ENCODE assay signal across 25 cellular contexts in genomic region chr14:53020193-53020932, GRCh38.
A peak's percentile ranks its signal among the peaks of the same experiment; 100 is the strongest.
DNase-seq lines count a peak whose midpoint lies in the region; ATAC-seq, FAIRE-seq and TF ChIP-seq lines count a peak whose summit lies in the region.
"Had no signal": no experiment of that assay in that cellular context is flagged by ENCODE, and none has a peak within 500 bp of the region (broad histone marks: within the 10 kb centered on the region; RNA-seq: fewer than 3 reads in every experiment).

No MANE protein-coding gene starts in this region.

- H3K36me3 ChIP-seq in astrocyte (ENCODE audit: insufficient read depth, low read length), result no peaks in the 10 kb centered on the region
- H3K36me3 ChIP-seq: SJSA1 had no signal

- ATAC-seq in HG02642 (IDR thresholded peaks at IDR 0.05; ENCODE audit: poor library complexity, unreplicated experiment), result no peak
- no peak for ATAC-seq in HG03139 (IDR thresholded peaks at IDR 0.05; ENCODE audit: unreplicated experiment)
- ATAC-seq: GM12878, HCT116, Right ventricle myocardium inferior, T-cell had no signal

- no peak overlapping the region for H2AFZ ChIP-seq in astrocyte (ENCODE audit: low read depth, low read length)
- H2AFZ ChIP-seq: PC-9 had no signal

- DNase-seq in HTR-8/SVneo (ENCODE audit: insufficient read length, low spot score), result no peak
- no peak for DNase-seq in astrocyte (ENCODE audit: low read depth)
- DNase-seq in iPS-NIHi11 (ENCODE audit: low spot score), result peak; percentile 20
- DNase-seq in pons (ENCODE audit: low spot score), result no peak
- no peak for DNase-seq in UCSD-AML1 (lab: John Stamatoyannopoulos, UW; ENCODE audit: unreplicated experiment)
- DNase-seq: C1 segment of cervical spinal cord; CD4-positive, alpha-beta memory T cell; COR-L47; GDM1; NCI-H1048; NCI-H1417; NCI-H1694; NCI-H2029 treated with DMSO at 0.1 percent for 48 hours; NCI-H446 treated with DMSO at 0.1 percent for 48 hours; NCI-H526; NCI-H82; NK-92 treated with Interleukin-12 subunit alpha and Interleukin-12 subunit beta, amount 100 ng/mL, for 24 hours; PC-9; T-cell had no signal

- H3K4me3 Mint-ChIP-seq in astrocyte (ENCODE audit: unreplicated experiment), result no peak overlapping the region
- H3K4me3 Mint-ChIP-seq: CD4-positive, alpha-beta memory T cell; T-cell had no signal

- H3K4me1 Mint-ChIP-seq in astrocyte (ENCODE audit: low read depth, unreplicated experiment), result peaks cover 22% of the 10 kb centered on the region
- H3K4me1 Mint-ChIP-seq: CD4-positive, alpha-beta memory T cell; T-cell had no signal

- peak overlapping the region; percentile 71 for H3K27ac Mint-ChIP-seq in astrocyte (ENCODE audit: unreplicated experiment)
- H3K27ac Mint-ChIP-seq: T-cell had no signal

- no peaks in the 10 kb centered on the region for H3K79me2 ChIP-seq in astrocyte (ENCODE audit: insufficient read depth, low read length)

- no peaks in the 10 kb centered on the region for H3K36me3 Mint-ChIP-seq in astrocyte (ENCODE audit: low read depth, unreplicated experiment)

- no peak overlapping the region for H3K4me2 ChIP-seq in astrocyte (ENCODE audit: low read length)
- H3K4me2 ChIP-seq: PC-9 had no signal

- no peak overlapping the region for H3K4me3 ChIP-seq in astrocyte (ENCODE audit: insufficient read depth, low read depth, low read length)
- H3K4me3 ChIP-seq: GM12878, PC-9, SJSA1 had no signal

- no peaks in the 10 kb centered on the region for H3K27me3 Mint-ChIP-seq in astrocyte (ENCODE audit: low read depth, unreplicated experiment)

- H3K4me1 ChIP-seq in astrocyte (ENCODE audit: insufficient read depth, low read length), result no peaks in the 10 kb centered on the region

- FAIRE-seq in HTR-8/SVneo (lab: Jason Lieb, UNC) (peak; percentile 55), astrocyte (lab: Jason Lieb, UNC) (no peak)
- FAIRE-seq: GM12878 had no signal

- TF ChIP-seq CTCF in astrocyte (IDR thresholded peaks at IDR 0.05; ENCODE audit: insufficient read depth, low read depth, low read length), result no peak

- no peak overlapping the region for H3K9ac ChIP-seq in astrocyte (ENCODE audit: low read length)

- H4K20me1 ChIP-seq in astrocyte (ENCODE audit: insufficient read depth, low read length), result no peaks in the 10 kb centered on the region

- H3K27me3 ChIP-seq in astrocyte (ENCODE audit: insufficient read depth, low read length), result no peaks in the 10 kb centered on the region
- H3K27me3 ChIP-seq: SJSA1 had no signal

- H3K9me3 Mint-ChIP-seq in astrocyte (ENCODE audit: unreplicated experiment), result no peaks in the 10 kb centered on the region

- no peaks in the 10 kb centered on the region for H3K9me3 ChIP-seq in astrocyte (ENCODE audit: insufficient read depth, low read depth, low read length)
- H3K9me3 ChIP-seq: SJSA1 had no signal

- no peak overlapping the region for H3K27ac ChIP-seq in astrocyte (ENCODE audit: low read depth, low read length)
- H3K27ac ChIP-seq: PC-9 had no signal
